1 cellular context compared by ENCODE assay signal in genomic region chr2:42359894-42360483, GRCh38.
A peak's percentile ranks its signal among the peaks of the same experiment; 100 is the strongest.
TF ChIP-seq lines count a peak whose summit lies in the region.

No MANE protein-coding gene starts in this region.

TF ChIP-seq in K562, 482 proteins besides CTCF, POLR2A, EP300 and RAD21 (continued from another document and continues in another):
- TF ChIP-seq NRF1 (conservative IDR thresholded peaks at IDR 0.05 in 1 of 2, IDR thresholded peaks at IDR 0.05 in 1 of 2): no peak
- TF ChIP-seq TCF3 (CRISPR knock-in tag; IDR thresholded peaks at IDR 0.05): peak; percentile 95
- TF ChIP-seq GABPA (tag; conservative IDR thresholded peaks at IDR 0.05; ENCODE audit: low read depth): 0 out of 2 replicates have a peak, but pooled peaks have one; percentile 41
- no peak for TF ChIP-seq ZNF436 (CRISPR knock-in tag; IDR thresholded peaks at IDR 0.05)
- TF ChIP-seq CREB3L1 (IDR thresholded peaks at IDR 0.05; ENCODE audit: borderline replicate concordance, low read depth): no peak
- TF ChIP-seq ZNF146 (CRISPR knock-in tag; IDR thresholded peaks at IDR 0.05; ENCODE audit: unreplicated experiment): no peak
- TF ChIP-seq ZNF277 (CRISPR knock-in tag; IDR thresholded peaks at IDR 0.05; ENCODE audit: borderline replicate concordance): no peak
- no peak for TF ChIP-seq ZFP36 (IDR thresholded peaks at IDR 0.05; ENCODE audit: low read depth, low read length, partially characterized antibody)
- TF ChIP-seq ZFP1 (CRISPR knock-in tag; IDR thresholded peaks at IDR 0.05): no peak
- TF ChIP-seq TSC22D4 (tag; IDR thresholded peaks at IDR 0.05): no peak
- TF ChIP-seq KAT8 (IDR thresholded peaks at IDR 0.05; ENCODE audit: low read depth): no peak
- TF ChIP-seq GTF2F1 (IDR thresholded peaks at IDR 0.05; ENCODE audit: low read depth, low read length): no peak
- no peak for TF ChIP-seq ILF3 (IDR thresholded peaks at IDR 0.05; ENCODE audit: borderline replicate concordance)
- TF ChIP-seq PCBP2 (IDR thresholded peaks at IDR 0.05; ENCODE audit: low read depth, low read length, poor library complexity, severe bottlenecking): no peak
- TF ChIP-seq NFIX (CRISPR knock-in tag; IDR thresholded peaks at IDR 0.05; ENCODE audit: low read depth): no peak
- no peak for TF ChIP-seq THRAP3 (IDR thresholded peaks at IDR 0.05; ENCODE audit: borderline replicate concordance)
- TF ChIP-seq BCOR (IDR thresholded peaks at IDR 0.05): peak; percentile 63; the same call in 1 of the 2 replicates
- TF ChIP-seq NR2F6 (CRISPR knock-in tag; IDR thresholded peaks at IDR 0.05): no peak
- no peak for TF ChIP-seq NCOA6 (IDR thresholded peaks at IDR 0.05)
- TF ChIP-seq NR2C1 (IDR thresholded peaks at IDR 0.05): no peak
- no peak for TF ChIP-seq NR2C1 (tag; IDR thresholded peaks at IDR 0.05)
- no peak for TF ChIP-seq ATF4 (CRISPR knock-in tag; IDR thresholded peaks at IDR 0.05)
- TF ChIP-seq RCOR1 (IDR thresholded peaks at IDR 0.05; ENCODE audit: borderline replicate concordance in 1 of 2, low read depth in 2 of 2, low read length in 2 of 2): peak; percentile 65 to 93; a peak in 3 of 4 replicates
- peak; percentile 94 for TF ChIP-seq TAL1 (IDR thresholded peaks at IDR 0.05)
- no peak for TF ChIP-seq TRIM25 (IDR thresholded peaks at IDR 0.05; ENCODE audit: borderline replicate concordance)
- no peak; the same call in 1 of the 2 replicates for TF ChIP-seq SUPT5H (IDR thresholded peaks at IDR 0.05)
- no peak for TF ChIP-seq SMAD1 (IDR thresholded peaks at IDR 0.05; ENCODE audit: low read depth, low read length, partially characterized antibody)
- no peak for TF ChIP-seq OTX1 (CRISPR knock-in tag; IDR thresholded peaks at IDR 0.05)
- TF ChIP-seq PTBP1 (IDR thresholded peaks at IDR 0.05; ENCODE audit: low read depth, low read length): no peak
- no peak for TF ChIP-seq ZNF324 (CRISPR knock-in tag; IDR thresholded peaks at IDR 0.05)
- TF ChIP-seq ZNF263 (CRISPR knock-in tag; IDR thresholded peaks at IDR 0.05; ENCODE audit: borderline replicate concordance): no peak
- no peak for TF ChIP-seq CTCFL (IDR thresholded peaks at IDR 0.05; ENCODE audit: borderline replicate concordance, insufficient read depth, low read depth, low read length, poor library complexity, severe bottlenecking)
- no peak for TF ChIP-seq CSDE1 (IDR thresholded peaks at IDR 0.05)
- no peak for TF ChIP-seq EP400 (IDR thresholded peaks at IDR 0.05)
- peak; percentile 88 for TF ChIP-seq DMBX1 (CRISPR knock-in tag; IDR thresholded peaks at IDR 0.05; ENCODE audit: borderline replicate concordance)
- TF ChIP-seq HDAC1 (IDR thresholded peaks at IDR 0.05): peak in 1 of 2 experiments; percentile 67; a peak in 3 of 4 replicates
- TF ChIP-seq SIRT6 (IDR thresholded peaks at IDR 0.05; ENCODE audit: low read depth, low read length): no peak
- TF ChIP-seq NFATC3 (IDR thresholded peaks at IDR 0.05): no peak
- TF ChIP-seq ZBTB8A (IDR thresholded peaks at IDR 0.05; ENCODE audit: partially characterized antibody): no peak
- TF ChIP-seq MTA3 (IDR thresholded peaks at IDR 0.05; ENCODE audit: borderline replicate concordance): peak; percentile 39; the same call in 1 of the 2 replicates
- no peak for TF ChIP-seq CHD2 (IDR thresholded peaks at IDR 0.05; ENCODE audit: low read depth, low read length)
- no peak for TF ChIP-seq ZBTB2 (IDR thresholded peaks at IDR 0.05)
- no peak for TF ChIP-seq SNAPC5 (CRISPR knock-in tag; IDR thresholded peaks at IDR 0.05)
- no peak for TF ChIP-seq ELK1 (CRISPR knock-in tag; IDR thresholded peaks at IDR 0.05)
- TF ChIP-seq RBM17 (IDR thresholded peaks at IDR 0.05; ENCODE audit: borderline replicate concordance, low read depth, low read length): no peak
- 0 out of 2 replicates have a peak, but pooled peaks have one; percentile 5 for TF ChIP-seq NFE2 (IDR thresholded peaks at IDR 0.05; ENCODE audit: low read depth)
- no peak for TF ChIP-seq ZNF76 (CRISPR knock-in tag; IDR thresholded peaks at IDR 0.05; ENCODE audit: borderline replicate concordance)
- no peak for TF ChIP-seq FOSL1 (tag; conservative IDR thresholded peaks at IDR 0.05)
- TF ChIP-seq DPF2 (IDR thresholded peaks at IDR 0.05): peak; percentile 81
- TF ChIP-seq ZBTB33 (CRISPR knock-in tag; IDR thresholded peaks at IDR 0.05): no peak
- no peak for TF ChIP-seq KLF10 (CRISPR knock-in tag; IDR thresholded peaks at IDR 0.05)
- TF ChIP-seq CTBP1 (IDR thresholded peaks at IDR 0.05; ENCODE audit: borderline replicate concordance): no peak
- no peak for TF ChIP-seq ZNF184 (CRISPR knock-in tag; IDR thresholded peaks at IDR 0.05)
- no peak for TF ChIP-seq NCOA2 (IDR thresholded peaks at IDR 0.05; ENCODE audit: partially characterized antibody in 2 of 2)
- TF ChIP-seq U2AF2 (optimal IDR thresholded peaks at IDR 0.05; ENCODE audit: low read depth, low read length): no peak
- no peak for TF ChIP-seq CEBPZ (IDR thresholded peaks at IDR 0.05; ENCODE audit: borderline replicate concordance, low read depth, low read length)
- TF ChIP-seq NFIC (IDR thresholded peaks at IDR 0.05): peak; percentile 85
